ENCODE assay signal across 8 cellular contexts in genomic region chr21:33542640-33543504, GRCh38. TPM values are rescaled to one million over a fixed set of nuclear protein-coding genes. Genes with fewer than 3 reads are reported as not detected.
DNase-seq lines count a peak whose midpoint lies in the region; ATAC-seq and TF ChIP-seq lines count a peak whose summit lies in the region.

A gene with protein sequence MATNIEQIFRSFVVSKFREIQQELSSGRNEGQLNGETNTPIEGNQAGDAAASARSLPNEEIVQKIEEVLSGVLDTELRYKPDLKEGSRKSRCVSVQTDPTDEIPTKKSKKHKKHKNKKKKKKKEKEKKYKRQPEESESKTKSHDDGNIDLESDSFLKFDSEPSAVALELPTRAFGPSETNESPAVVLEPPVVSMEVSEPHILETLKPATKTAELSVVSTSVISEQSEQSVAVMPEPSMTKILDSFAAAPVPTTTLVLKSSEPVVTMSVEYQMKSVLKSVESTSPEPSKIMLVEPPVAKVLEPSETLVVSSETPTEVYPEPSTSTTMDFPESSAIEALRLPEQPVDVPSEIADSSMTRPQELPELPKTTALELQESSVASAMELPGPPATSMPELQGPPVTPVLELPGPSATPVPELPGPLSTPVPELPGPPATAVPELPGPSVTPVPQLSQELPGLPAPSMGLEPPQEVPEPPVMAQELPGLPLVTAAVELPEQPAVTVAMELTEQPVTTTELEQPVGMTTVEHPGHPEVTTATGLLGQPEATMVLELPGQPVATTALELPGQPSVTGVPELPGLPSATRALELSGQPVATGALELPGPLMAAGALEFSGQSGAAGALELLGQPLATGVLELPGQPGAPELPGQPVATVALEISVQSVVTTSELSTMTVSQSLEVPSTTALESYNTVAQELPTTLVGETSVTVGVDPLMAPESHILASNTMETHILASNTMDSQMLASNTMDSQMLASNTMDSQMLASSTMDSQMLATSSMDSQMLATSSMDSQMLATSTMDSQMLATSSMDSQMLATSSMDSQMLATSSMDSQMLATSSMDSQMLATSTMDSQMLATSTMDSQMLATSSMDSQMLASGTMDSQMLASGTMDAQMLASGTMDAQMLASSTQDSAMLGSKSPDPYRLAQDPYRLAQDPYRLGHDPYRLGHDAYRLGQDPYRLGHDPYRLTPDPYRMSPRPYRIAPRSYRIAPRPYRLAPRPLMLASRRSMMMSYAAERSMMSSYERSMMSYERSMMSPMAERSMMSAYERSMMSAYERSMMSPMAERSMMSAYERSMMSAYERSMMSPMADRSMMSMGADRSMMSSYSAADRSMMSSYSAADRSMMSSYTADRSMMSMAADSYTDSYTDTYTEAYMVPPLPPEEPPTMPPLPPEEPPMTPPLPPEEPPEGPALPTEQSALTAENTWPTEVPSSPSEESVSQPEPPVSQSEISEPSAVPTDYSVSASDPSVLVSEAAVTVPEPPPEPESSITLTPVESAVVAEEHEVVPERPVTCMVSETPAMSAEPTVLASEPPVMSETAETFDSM (N-terminal part only) (plus strand): TSS chr21:33543038. CDS start chr21:33543093, 55 bp downstream.

- H3K4me1 ChIP-seq in upper lobe of right lung: peaks cover 33% of the 10 kb centered on the region

- ATAC-seq in HG02885 (IDR thresholded peaks at IDR 0.05; ENCODE audit: poor library complexity, unreplicated experiment) (peak; percentile 95), T-helper 17 cell (peak; percentile 90), left cardiac atrium (peak; percentile 97 to 99), upper lobe of right lung (peak; percentile 98)

- H3K9me3 ChIP-seq in T-helper 17 cell (ENCODE audit: control insufficient read depth, low read length, poor library complexity, severe bottlenecking) (no peaks in the 10 kb centered on the region), upper lobe of right lung (no peaks in the 10 kb centered on the region)

- DNase-seq in NCI-H1694 treated with DMSO at 0.1 percent for 48 hours (lab: John Stamatoyannopoulos, UW) (peak; percentile 99), T-helper 17 cell (peak; percentile 91 to 96 (median 94)), amygdala (lab: John Stamatoyannopoulos, UW) (peak; percentile 63 to 100 (median 99)), left cardiac atrium (peak; percentile 99), posterior vena cava (ENCODE audit: low spot score) (peak; percentile 99), upper lobe of right lung (peak; percentile 99)

- no peaks in the 10 kb centered on the region for H3K27me3 Mint-ChIP-seq in T-helper 17 cell

- H3K4me3 ChIP-seq in upper lobe of right lung: peak within 1 kb of the TSS; percentile 87

- TF ChIP-seq POLR2A in GM15510 (IDR thresholded peaks at IDR 0.05; ENCODE audit: borderline replicate concordance, extremely low read depth, insufficient read length): peak; percentile 87

- peak within 1 kb of the TSS; percentile 100 for H3K4me3 Mint-ChIP-seq in T-helper 17 cell

- H3K36me3 Mint-ChIP-seq in T-helper 17 cell (ENCODE audit: low read depth): peaks cover 5% of the 10 kb centered on the region

- intact Hi-C loops in left cardiac atrium (cut with DNase I): loop anchor here in 1 of 2 donors (5.0 to 10.0 kb wide), 2 partner anchors 52 to 66 kb away; partner anchors contain the start of gene TMEM50B
- intact Hi-C loops in posterior vena cava (cut with DNase I): loop anchor here in 1 of 2 donors (1.0 kb wide), 1 partner anchor 38 kb away; no protein-coding TSS in a partner anchor
- intact Hi-C loops in upper lobe of right lung (cut with DNase I): no loop called here

- H3K4me1 Mint-ChIP-seq in T-helper 17 cell: peaks cover 33% of the 10 kb centered on the region

- peaks cover 29% of the 10 kb centered on the region for H3K36me3 ChIP-seq in upper lobe of right lung

- H3K27ac Mint-ChIP-seq in T-helper 17 cell: peak within 1 kb of the TSS; percentile 100

- peak within 1 kb of the TSS; percentile 100 for H3K27ac ChIP-seq in upper lobe of right lung

- no peaks in the 10 kb centered on the region for H3K27me3 ChIP-seq in upper lobe of right lung

- TF ChIP-seq CTCF in upper lobe of right lung (IDR thresholded peaks at IDR 0.05): no peak

RNA-seq across cellular contexts. Expression of the gene that starts here (rescaled TPM):
- total RNA-seq in T-helper 17 cell (100 to 1,000 TPM; 324 to 380 TPM), left cardiac atrium (100 to 1,000 TPM; 152 to 189 TPM), posterior vena cava (100 to 1,000 TPM; 220 to 221 TPM), upper lobe of right lung (320 TPM)

Comparison
In these comparisons a context has a peak if more than half of its experiments do, and no peak if none do; other contexts are left out.
1. Peak in every context shown above with its lines: DNase-seq, ATAC-seq, H3K4me3 ChIP-seq and H3K27ac ChIP-seq.